ENCODE assay signal across 12 cellular contexts in genomic region chr17:753407-753806, GRCh38. TPM values are rescaled to one million over a fixed set of nuclear protein-coding genes. Genes with fewer than 3 reads are reported as not detected.
DNase-seq lines count a peak whose midpoint lies in the region; ATAC-seq and TF ChIP-seq lines count a peak whose summit lies in the region.
"Had no signal": no experiment of that assay in that cellular context is flagged by ENCODE, and none has a peak within 500 bp of the region (broad histone marks: within the 10 kb centered on the region; RNA-seq: fewer than 3 reads in every experiment).

No MANE protein-coding gene starts in this region.

- peaks cover 10% of the 10 kb centered on the region for H3K36me3 Mint-ChIP-seq in activated T-cell treated with anti-CD3 and anti-CD28 coated beads, Interleukin-2, amount 50 U/mL, for 4 hours (ENCODE audit: insufficient read depth)
- H3K36me3 Mint-ChIP-seq in T-cell: peaks cover 10% of the 10 kb centered on the region
- peaks cover 45% of the 10 kb centered on the region for H3K36me3 Mint-ChIP-seq in endodermal cell (ENCODE audit: low read depth)

- no peak overlapping the region for H3K27ac ChIP-seq in endodermal cell (ENCODE audit: low read depth, low read length)

- peaks cover 34% of the 10 kb centered on the region for H3K4me1 Mint-ChIP-seq in activated T-cell treated with anti-CD3 and anti-CD28 coated beads, Interleukin-2, amount 50 U/mL, for 4 hours (ENCODE audit: low read depth)
- H3K4me1 Mint-ChIP-seq in T-cell (peaks cover 32 to 37% (median 34%) of the 10 kb centered on the region in 3 donors), endodermal cell (peaks cover 36% of the 10 kb centered on the region)
- H3K4me1 Mint-ChIP-seq in stimulated activated naive CD8-positive, alpha-beta T cell treated with anti-CD3 and anti-CD28 coated beads, Interleukin-15, amount 100 ng/mL, for 72 hours: peaks cover 36% of the 10 kb centered on the region

- peak overlapping the region; percentile 36 to 41 for H3K27ac Mint-ChIP-seq in T-cell
- H3K27ac Mint-ChIP-seq in endodermal cell: peak overlapping the region; percentile 15
- H3K27ac Mint-ChIP-seq in stimulated activated naive CD8-positive, alpha-beta T cell treated with anti-CD3 and anti-CD28 coated beads, Interleukin-15, amount 100 ng/mL, for 72 hours: peak overlapping the region; percentile 4 to 59

- H3K9ac ChIP-seq in endodermal cell (ENCODE audit: extremely low read depth, low read length, poor library complexity, severe bottlenecking): no peak overlapping the region

- CTCF ChIA-PET in T-cell (lab: Charles Lee): interaction anchor here in 1 of 2 donors (0.5 to 1.4 kb wide), 5 partner anchors 38 to 341 kb away, joined by 3 to 7 read pairs (median 5); partner anchors contain the start of gene TIMM22

- TF ChIP-seq CTCF in endodermal cell (conservative IDR thresholded peaks at IDR 0.05): no peak

- peaks cover 4% of the 10 kb centered on the region for H3K4me1 ChIP-seq in endodermal cell (ENCODE audit: control insufficient read depth, insufficient read depth, low read length)

- POLR2A ChIA-PET in T-cell (lab: Charles Lee): no interaction called here

- peak overlapping the region; percentile 71 for H3K4me3 Mint-ChIP-seq in activated T-cell treated with anti-CD3 and anti-CD28 coated beads, Interleukin-2, amount 50 U/mL, for 4 hours
- H3K4me3 Mint-ChIP-seq in T-cell: peak overlapping the region; percentile 48 to 71 (median 55)
- peak overlapping the region; percentile 29 for H3K4me3 Mint-ChIP-seq in endodermal cell
- H3K4me3 Mint-ChIP-seq in stimulated activated naive CD8-positive, alpha-beta T cell treated with anti-CD3 and anti-CD28 coated beads, Interleukin-15, amount 100 ng/mL, for 72 hours: peak overlapping the region; percentile 53 to 62

- H3K36me3 ChIP-seq in endodermal cell (ENCODE audit: control insufficient read depth, insufficient read depth, low read length): peaks cover 47% of the 10 kb centered on the region

- peaks cover 33% of the 10 kb centered on the region for H3K9me3 ChIP-seq in endodermal cell (ENCODE audit: control insufficient read depth, low read length)

- no peak for DNase-seq in activated T-cell treated with anti-CD3 and anti-CD28 coated beads, Interleukin-2, amount 50 U/mL, for 4 hours
- DNase-seq in activated T-cell treated with anti-CD3 and anti-CD28 coated beads, Interleukin-2, amount 50 U/mL, for 1 hour: no peak
- DNase-seq in T-cell: no peak
- no peak for DNase-seq in endodermal cell
- no peak for DNase-seq in stimulated activated naive CD8-positive, alpha-beta T cell treated with anti-CD3 and anti-CD28 coated beads, Interleukin-15, amount 100 ng/mL, for 72 hours
- no peak for DNase-seq in NCI-H146 treated with DMSO at 0.1 percent for 48 hours (lab: John Stamatoyannopoulos, UW; ENCODE audit: unreplicated experiment)
- DNase-seq in kidney glomerular epithelial cell (lab: John Stamatoyannopoulos, UW): no peak
- no peak for DNase-seq in NCI-H2029 treated with DMSO at 0.1 percent for 48 hours (lab: John Stamatoyannopoulos, UW)
- DNase-seq: HCEC 1CT, Karpas-422, RPMI8226 had no signal

- H3K27me3 Mint-ChIP-seq in activated T-cell treated with anti-CD3 and anti-CD28 coated beads, Interleukin-2, amount 50 U/mL, for 4 hours (ENCODE audit: low read depth): no peaks in the 10 kb centered on the region
- H3K27me3 Mint-ChIP-seq in T-cell (no peaks in the 10 kb centered on the region), endodermal cell (ENCODE audit: insufficient read depth) (no peaks in the 10 kb centered on the region)
- no peaks in the 10 kb centered on the region for H3K27me3 Mint-ChIP-seq in stimulated activated naive CD8-positive, alpha-beta T cell treated with anti-CD3 and anti-CD28 coated beads, Interleukin-15, amount 100 ng/mL, for 72 hours

- no peaks in the 10 kb centered on the region for H3K27me3 ChIP-seq in endodermal cell (ENCODE audit: control insufficient read depth, insufficient read depth, low read length, poor library complexity, severe bottlenecking)

- no peaks in the 10 kb centered on the region for H3K9me3 Mint-ChIP-seq in activated T-cell treated with anti-CD3 and anti-CD28 coated beads, Interleukin-2, amount 50 U/mL, for 4 hours
- H3K9me3 Mint-ChIP-seq in T-cell (no peaks in the 10 kb centered on the region), endodermal cell (peaks cover 12% of the 10 kb centered on the region)
- peaks cover 4 to 7% of the 10 kb centered on the region in 2 donors for H3K9me3 Mint-ChIP-seq in stimulated activated naive CD8-positive, alpha-beta T cell treated with anti-CD3 and anti-CD28 coated beads, Interleukin-15, amount 100 ng/mL, for 72 hours
- H3K9me3 Mint-ChIP-seq: dendritic cell treated with granulocyte-macrophage colony-stimulating factor and Interleukin-4, amounts not matched to agents 40 ng/mL and 50 ng/mL, for 4 days had no signal

- 92 to 94% methylated on average over 12 to 14 of the region's 14 CpGs for WGBS in endodermal cell (ENCODE audit: insufficient coverage in 1 of 2, insufficient read length in 1 of 2), 2 experiments

- no peak overlapping the region for H3K4me3 ChIP-seq in endodermal cell (ENCODE audit: low read length)

- no peak for ATAC-seq in activated T-cell treated with anti-CD3 and anti-CD28 coated beads, Interleukin-2, amount 50 U/mL, for 4 hours
- no peak for ATAC-seq in T-cell (replicated peaks in 1 of 4)
- ATAC-seq in stimulated activated naive CD8-positive, alpha-beta T cell treated with anti-CD3 and anti-CD28 coated beads, Interleukin-15, amount 100 ng/mL, for 72 hours: no peak

RNA-seq across cellular contexts. Expression of gene GEMIN4, which starts 1.3 kb away (rescaled TPM):
- total RNA-seq in activated T-cell treated with anti-CD3 and anti-CD28 coated beads, Interleukin-2, amount 50 U/mL, for 4 hours: 10 to 100 TPM; 71.6 to 86.8 (median 79.5) TPM
- total RNA-seq in T-cell: 10 to 100 TPM; 19.6 to 38.2 (median 36.0) TPM
- 10 to 100 TPM; 30.3 to 36.2 TPM for total RNA-seq in endodermal cell
- 27.3 TPM for polyA plus RNA-seq in endodermal cell (2013, experiment 1 of 2)
- polyA plus RNA-seq in endodermal cell (2013, experiment 2 of 2): 24.4 TPM

RNA-seq across cellular contexts. Expression of gene TLCD3A, which starts 21.0 kb away (rescaled TPM):
- 10 to 100 TPM in 1 of 3 donors, 1 to 10 TPM in 2; 7.0 to 11.5 (median 7.6) TPM for total RNA-seq in activated T-cell treated with anti-CD3 and anti-CD28 coated beads, Interleukin-2, amount 50 U/mL, for 4 hours
- total RNA-seq in T-cell: 1 to 10 TPM; 1.3 to 3.0 (median 2.2) TPM
- 10 to 100 TPM; 16.6 to 28.8 TPM for total RNA-seq in endodermal cell
- polyA plus RNA-seq in endodermal cell (2013, experiment 1 of 2): 17.4 TPM
- 21.0 TPM for polyA plus RNA-seq in endodermal cell (2013, experiment 2 of 2)

RNA-seq across cellular contexts. Expression of gene GLOD4, which starts 28.7 kb away (rescaled TPM):
- 10 to 100 TPM; 63.7 to 71.9 (median 69.7) TPM for total RNA-seq in activated T-cell treated with anti-CD3 and anti-CD28 coated beads, Interleukin-2, amount 50 U/mL, for 4 hours
- total RNA-seq in T-cell (10 to 100 TPM; 66.9 to 85.1 (median 76.8) TPM), endodermal cell (10 to 100 TPM; 81.6 to 95.1 TPM)
- polyA plus RNA-seq in endodermal cell (2013, experiment 1 of 2): 58.6 TPM
- polyA plus RNA-seq in endodermal cell (2013, experiment 2 of 2): 54.5 TPM

RNA-seq across cellular contexts. Expression of gene MRM3, which starts 28.7 kb away (rescaled TPM):
- total RNA-seq in activated T-cell treated with anti-CD3 and anti-CD28 coated beads, Interleukin-2, amount 50 U/mL, for 4 hours: 10 to 100 TPM; 42.3 to 46.9 (median 44.4) TPM
- total RNA-seq in T-cell (10 to 100 TPM; 23.0 to 34.1 (median 25.6) TPM), endodermal cell (10 to 100 TPM; 14.0 to 18.7 TPM)
- 10.1 TPM for polyA plus RNA-seq in endodermal cell (2013, experiment 1 of 2)
- 10.7 TPM for polyA plus RNA-seq in endodermal cell (2013, experiment 2 of 2)

RNA-seq across cellular contexts. Expression of gene VPS53, which starts 38.8 kb away (rescaled TPM):
- total RNA-seq in activated T-cell treated with anti-CD3 and anti-CD28 coated beads, Interleukin-2, amount 50 U/mL, for 4 hours: 10 to 100 TPM; 65.3 to 72.2 (median 71.4) TPM
- 10 to 100 TPM; 58.7 to 88.1 (median 70.6) TPM for total RNA-seq in T-cell
- total RNA-seq in endodermal cell: 10 to 100 TPM; 59.8 to 63.2 TPM
- polyA plus RNA-seq in endodermal cell (2013, experiment 1 of 2): 38.0 TPM
- polyA plus RNA-seq in endodermal cell (2013, experiment 2 of 2): 39.8 TPM
